In the genomic region with DNA sequence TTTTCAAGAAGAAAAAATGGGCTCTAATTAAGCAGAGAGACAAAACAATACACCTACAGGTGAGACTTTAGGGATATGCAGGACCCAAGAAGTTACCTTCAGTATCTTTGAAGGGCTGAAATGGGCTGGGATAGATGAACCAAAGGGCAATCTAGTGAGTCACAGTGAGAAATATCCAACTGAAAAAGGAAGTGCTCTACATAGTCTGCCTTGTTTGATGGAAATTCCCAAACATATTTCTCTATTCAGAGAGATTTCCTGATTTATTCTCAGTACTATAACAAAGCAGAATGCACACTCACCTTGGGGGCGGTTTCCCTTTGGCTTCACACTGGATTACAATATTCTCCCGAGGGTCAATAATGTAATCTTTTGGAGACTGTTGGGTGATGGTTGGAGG, we compare ENCODE assay signal across 1 cellular context.
TF ChIP-seq lines count a peak whose summit lies in the region.

No MANE protein-coding gene starts in this region.

TF ChIP-seq in SK-N-SH, 30 proteins besides CTCF, POLR2A, EP300 and RAD21 (continued from another document):
- TF ChIP-seq, protein P1, sequence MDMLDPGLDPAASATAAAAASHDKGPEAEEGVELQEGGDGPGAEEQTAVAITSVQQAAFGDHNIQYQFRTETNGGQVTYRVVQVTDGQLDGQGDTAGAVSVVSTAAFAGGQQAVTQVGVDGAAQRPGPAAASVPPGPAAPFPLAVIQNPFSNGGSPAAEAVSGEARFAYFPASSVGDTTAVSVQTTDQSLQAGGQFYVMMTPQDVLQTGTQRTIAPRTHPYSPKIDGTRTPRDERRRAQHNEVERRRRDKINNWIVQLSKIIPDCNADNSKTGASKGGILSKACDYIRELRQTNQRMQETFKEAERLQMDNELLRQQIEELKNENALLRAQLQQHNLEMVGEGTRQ (IDR thresholded peaks at IDR 0.05; ENCODE audit: borderline replicate concordance, low read depth, low read length) = no peak
- TF ChIP-seq, protein P2, sequence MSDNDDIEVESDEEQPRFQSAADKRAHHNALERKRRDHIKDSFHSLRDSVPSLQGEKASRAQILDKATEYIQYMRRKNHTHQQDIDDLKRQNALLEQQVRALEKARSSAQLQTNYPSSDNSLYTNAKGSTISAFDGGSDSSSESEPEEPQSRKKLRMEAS (IDR thresholded peaks at IDR 0.05; ENCODE audit: low read depth) = no peak
- TF ChIP-seq NRF1 (IDR thresholded peaks at IDR 0.05; ENCODE audit: low read depth, low read length) = no peak
- TF ChIP-seq RXRA (IDR thresholded peaks at IDR 0.05; ENCODE audit: borderline replicate concordance, low read depth) = no peak
- no peak for TF ChIP-seq MXI1 (IDR thresholded peaks at IDR 0.05; ENCODE audit: low read depth, low read length)
- no peak for TF ChIP-seq JUND (IDR thresholded peaks at IDR 0.05)
- no peak for TF ChIP-seq RFX5 (IDR thresholded peaks at IDR 0.05; ENCODE audit: low read length)
- TF ChIP-seq CHD2 (IDR thresholded peaks at IDR 0.05; ENCODE audit: low read length, partially characterized antibody) = no peak
- TF ChIP-seq SMC3 (IDR thresholded peaks at IDR 0.05; ENCODE audit: low read depth, low read length) = no peak
- TF ChIP-seq ELF1 (IDR thresholded peaks at IDR 0.05) = no peak
- no peak for TF ChIP-seq MEF2A (IDR thresholded peaks at IDR 0.05; ENCODE audit: borderline replicate concordance, low read depth)
